1 cellular context compared by ENCODE assay signal in the genomic region with DNA sequence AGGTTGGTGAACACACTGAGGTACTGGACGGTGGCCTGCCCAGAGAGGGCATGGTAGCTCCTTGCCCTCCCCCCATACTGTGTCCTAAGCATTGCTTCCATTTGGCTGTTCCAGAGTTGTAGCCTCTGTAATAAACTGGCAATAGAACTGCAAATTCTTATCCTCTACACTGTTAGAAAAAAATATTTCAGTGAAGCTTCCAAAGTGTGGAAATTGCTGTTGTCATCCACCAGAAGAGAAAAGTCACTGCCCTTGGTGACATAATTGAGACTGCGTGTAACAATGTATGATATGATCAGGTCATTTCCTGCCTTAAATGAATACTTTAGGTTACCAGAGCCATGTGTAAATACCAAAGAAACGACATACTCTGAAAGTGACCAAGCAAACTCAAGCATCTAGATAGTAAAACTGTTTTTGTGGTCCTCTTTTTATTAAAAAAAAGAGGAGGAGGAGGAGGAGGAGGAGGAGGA.
TF ChIP-seq lines count a peak whose summit lies in the region.

No MANE protein-coding gene starts in this region.

TF ChIP-seq in WTC11, 78 proteins besides CTCF, POLR2A, EP300 and RAD21 (continued from another document):
- TF ChIP-seq, protein P1, sequence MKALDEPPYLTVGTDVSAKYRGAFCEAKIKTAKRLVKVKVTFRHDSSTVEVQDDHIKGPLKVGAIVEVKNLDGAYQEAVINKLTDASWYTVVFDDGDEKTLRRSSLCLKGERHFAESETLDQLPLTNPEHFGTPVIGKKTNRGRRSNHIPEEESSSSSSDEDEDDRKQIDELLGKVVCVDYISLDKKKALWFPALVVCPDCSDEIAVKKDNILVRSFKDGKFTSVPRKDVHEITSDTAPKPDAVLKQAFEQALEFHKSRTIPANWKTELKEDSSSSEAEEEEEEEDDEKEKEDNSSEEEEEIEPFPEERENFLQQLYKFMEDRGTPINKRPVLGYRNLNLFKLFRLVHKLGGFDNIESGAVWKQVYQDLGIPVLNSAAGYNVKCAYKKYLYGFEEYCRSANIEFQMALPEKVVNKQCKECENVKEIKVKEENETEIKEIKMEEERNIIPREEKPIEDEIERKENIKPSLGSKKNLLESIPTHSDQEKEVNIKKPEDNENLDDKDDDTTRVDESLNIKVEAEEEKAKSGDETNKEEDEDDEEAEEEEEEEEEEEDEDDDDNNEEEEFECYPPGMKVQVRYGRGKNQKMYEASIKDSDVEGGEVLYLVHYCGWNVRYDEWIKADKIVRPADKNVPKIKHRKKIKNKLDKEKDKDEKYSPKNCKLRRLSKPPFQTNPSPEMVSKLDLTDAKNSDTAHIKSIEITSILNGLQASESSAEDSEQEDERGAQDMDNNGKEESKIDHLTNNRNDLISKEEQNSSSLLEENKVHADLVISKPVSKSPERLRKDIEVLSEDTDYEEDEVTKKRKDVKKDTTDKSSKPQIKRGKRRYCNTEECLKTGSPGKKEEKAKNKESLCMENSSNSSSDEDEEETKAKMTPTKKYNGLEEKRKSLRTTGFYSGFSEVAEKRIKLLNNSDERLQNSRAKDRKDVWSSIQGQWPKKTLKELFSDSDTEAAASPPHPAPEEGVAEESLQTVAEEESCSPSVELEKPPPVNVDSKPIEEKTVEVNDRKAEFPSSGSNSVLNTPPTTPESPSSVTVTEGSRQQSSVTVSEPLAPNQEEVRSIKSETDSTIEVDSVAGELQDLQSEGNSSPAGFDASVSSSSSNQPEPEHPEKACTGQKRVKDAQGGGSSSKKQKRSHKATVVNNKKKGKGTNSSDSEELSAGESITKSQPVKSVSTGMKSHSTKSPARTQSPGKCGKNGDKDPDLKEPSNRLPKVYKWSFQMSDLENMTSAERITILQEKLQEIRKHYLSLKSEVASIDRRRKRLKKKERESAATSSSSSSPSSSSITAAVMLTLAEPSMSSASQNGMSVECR (CRISPR knock-in tag; IDR thresholded peaks at IDR 0.05; ENCODE audit: borderline replicate concordance), result no peak
- no peak for TF ChIP-seq IRF2 (CRISPR knock-in tag; IDR thresholded peaks at IDR 0.05; ENCODE audit: borderline replicate concordance, low read depth)
- TF ChIP-seq ZSCAN18 (CRISPR knock-in tag; IDR thresholded peaks at IDR 0.05), result no peak
- TF ChIP-seq JAZF1 (CRISPR knock-in tag; IDR thresholded peaks at IDR 0.05), result no peak
- no peak for TF ChIP-seq ZNF138 (CRISPR knock-in tag; conservative IDR thresholded peaks at IDR 0.05)
- TF ChIP-seq NR2C2 (CRISPR knock-in tag; IDR thresholded peaks at IDR 0.05), result no peak
- no peak for TF ChIP-seq HMGA2 (CRISPR knock-in tag; IDR thresholded peaks at IDR 0.05)
- no peak for TF ChIP-seq CREM (CRISPR knock-in tag; IDR thresholded peaks at IDR 0.05)
- TF ChIP-seq MLX (CRISPR knock-in tag; IDR thresholded peaks at IDR 0.05), result no peak
- no peak for TF ChIP-seq ETV6 (CRISPR knock-in tag; IDR thresholded peaks at IDR 0.05)
